1 cellular context compared by ENCODE assay signal in the genomic region with DNA sequence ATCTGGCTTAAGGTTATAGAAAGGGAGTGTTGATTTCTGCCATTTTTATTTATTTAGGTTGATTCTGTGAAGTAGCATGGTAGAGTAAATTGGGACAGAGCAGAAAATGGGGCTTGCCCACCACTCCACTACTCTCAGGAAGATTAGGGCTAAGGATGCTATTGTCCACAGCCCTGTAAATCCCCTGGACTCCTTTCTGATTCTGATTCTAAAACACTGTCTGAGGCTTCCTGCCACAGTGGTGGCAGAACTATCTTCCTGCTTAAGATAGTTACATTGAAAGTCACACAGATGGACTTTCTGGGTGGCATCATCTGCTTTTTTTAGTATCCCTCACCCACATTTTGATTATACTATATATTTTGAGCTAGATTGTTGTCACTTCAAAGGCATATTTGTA.
TF ChIP-seq lines count a peak whose summit lies in the region.

No MANE protein-coding gene starts in this region.

TF ChIP-seq in GM23338, 12 proteins besides CTCF, POLR2A, EP300 and RAD21:
- TF ChIP-seq ZNF462 (CRISPR knock-in tag; IDR thresholded peaks at IDR 0.05): no peak
- TF ChIP-seq, protein P1, sequence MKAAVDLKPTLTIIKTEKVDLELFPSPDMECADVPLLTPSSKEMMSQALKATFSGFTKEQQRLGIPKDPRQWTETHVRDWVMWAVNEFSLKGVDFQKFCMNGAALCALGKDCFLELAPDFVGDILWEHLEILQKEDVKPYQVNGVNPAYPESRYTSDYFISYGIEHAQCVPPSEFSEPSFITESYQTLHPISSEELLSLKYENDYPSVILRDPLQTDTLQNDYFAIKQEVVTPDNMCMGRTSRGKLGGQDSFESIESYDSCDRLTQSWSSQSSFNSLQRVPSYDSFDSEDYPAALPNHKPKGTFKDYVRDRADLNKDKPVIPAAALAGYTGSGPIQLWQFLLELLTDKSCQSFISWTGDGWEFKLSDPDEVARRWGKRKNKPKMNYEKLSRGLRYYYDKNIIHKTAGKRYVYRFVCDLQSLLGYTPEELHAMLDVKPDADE (IDR thresholded peaks at IDR 0.05): no peak
- no peak for TF ChIP-seq EZH2phosphoT487 (IDR thresholded peaks at IDR 0.05; ENCODE audit: unreplicated experiment)
- TF ChIP-seq CREB1 (CRISPR knock-in tag; IDR thresholded peaks at IDR 0.05; ENCODE audit: low read depth): no peak
- TF ChIP-seq, protein P2, sequence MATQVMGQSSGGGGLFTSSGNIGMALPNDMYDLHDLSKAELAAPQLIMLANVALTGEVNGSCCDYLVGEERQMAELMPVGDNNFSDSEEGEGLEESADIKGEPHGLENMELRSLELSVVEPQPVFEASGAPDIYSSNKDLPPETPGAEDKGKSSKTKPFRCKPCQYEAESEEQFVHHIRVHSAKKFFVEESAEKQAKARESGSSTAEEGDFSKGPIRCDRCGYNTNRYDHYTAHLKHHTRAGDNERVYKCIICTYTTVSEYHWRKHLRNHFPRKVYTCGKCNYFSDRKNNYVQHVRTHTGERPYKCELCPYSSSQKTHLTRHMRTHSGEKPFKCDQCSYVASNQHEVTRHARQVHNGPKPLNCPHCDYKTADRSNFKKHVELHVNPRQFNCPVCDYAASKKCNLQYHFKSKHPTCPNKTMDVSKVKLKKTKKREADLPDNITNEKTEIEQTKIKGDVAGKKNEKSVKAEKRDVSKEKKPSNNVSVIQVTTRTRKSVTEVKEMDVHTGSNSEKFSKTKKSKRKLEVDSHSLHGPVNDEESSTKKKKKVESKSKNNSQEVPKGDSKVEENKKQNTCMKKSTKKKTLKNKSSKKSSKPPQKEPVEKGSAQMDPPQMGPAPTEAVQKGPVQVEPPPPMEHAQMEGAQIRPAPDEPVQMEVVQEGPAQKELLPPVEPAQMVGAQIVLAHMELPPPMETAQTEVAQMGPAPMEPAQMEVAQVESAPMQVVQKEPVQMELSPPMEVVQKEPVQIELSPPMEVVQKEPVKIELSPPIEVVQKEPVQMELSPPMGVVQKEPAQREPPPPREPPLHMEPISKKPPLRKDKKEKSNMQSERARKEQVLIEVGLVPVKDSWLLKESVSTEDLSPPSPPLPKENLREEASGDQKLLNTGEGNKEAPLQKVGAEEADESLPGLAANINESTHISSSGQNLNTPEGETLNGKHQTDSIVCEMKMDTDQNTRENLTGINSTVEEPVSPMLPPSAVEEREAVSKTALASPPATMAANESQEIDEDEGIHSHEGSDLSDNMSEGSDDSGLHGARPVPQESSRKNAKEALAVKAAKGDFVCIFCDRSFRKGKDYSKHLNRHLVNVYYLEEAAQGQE (IDR thresholded peaks at IDR 0.05; ENCODE audit: unreplicated experiment): no peak
- no peak for TF ChIP-seq NANOG (IDR thresholded peaks at IDR 0.05; ENCODE audit: borderline replicate concordance)
- TF ChIP-seq ZNF114 (CRISPR knock-in tag; IDR thresholded peaks at IDR 0.05): no peak
- no peak for TF ChIP-seq EZH2 (IDR thresholded peaks at IDR 0.05; ENCODE audit: low read depth, unreplicated experiment)
- no peak for TF ChIP-seq POLR2AphosphoS5 (IDR thresholded peaks at IDR 0.05; ENCODE audit: low read depth)
- no peak for TF ChIP-seq ZNF331 (CRISPR knock-in tag; IDR thresholded peaks at IDR 0.05; ENCODE audit: low read depth)
- TF ChIP-seq STAT1 (IDR thresholded peaks at IDR 0.05; ENCODE audit: unreplicated experiment): no peak
- no peak for TF ChIP-seq JUNB (IDR thresholded peaks at IDR 0.05; ENCODE audit: unreplicated experiment)
